In the genomic region with DNA sequence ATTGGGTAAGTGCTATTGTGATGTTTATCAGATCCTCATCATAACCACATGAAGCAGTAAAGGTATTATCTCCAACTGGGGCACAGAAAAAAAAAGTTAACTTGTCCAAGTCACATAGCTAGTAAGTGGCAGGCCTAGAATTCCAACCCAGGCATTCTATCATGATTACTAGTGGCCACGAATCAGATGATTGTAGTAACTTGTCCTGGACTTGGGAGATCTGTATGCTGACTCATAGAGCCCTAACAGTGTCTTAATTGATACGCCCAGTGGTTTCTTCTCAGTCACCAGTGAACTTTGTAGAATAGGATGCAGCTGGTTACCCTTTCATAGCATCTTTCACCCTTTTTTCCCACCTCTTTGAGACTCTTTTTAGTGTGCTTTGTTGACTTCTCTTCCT, we compare ENCODE assay signal across 1 cellular context.
TF ChIP-seq lines count a peak whose summit lies in the region.

No MANE protein-coding gene starts in this region.

TF ChIP-seq in GM23338, 12 proteins besides CTCF, POLR2A, EP300 and RAD21 (continued from another document):
- TF ChIP-seq EZH2 (IDR thresholded peaks at IDR 0.05; ENCODE audit: low read depth, unreplicated experiment): no peak
- TF ChIP-seq JUNB (IDR thresholded peaks at IDR 0.05; ENCODE audit: unreplicated experiment): no peak
- TF ChIP-seq STAT1 (IDR thresholded peaks at IDR 0.05; ENCODE audit: unreplicated experiment): no peak
- TF ChIP-seq, protein P1, sequence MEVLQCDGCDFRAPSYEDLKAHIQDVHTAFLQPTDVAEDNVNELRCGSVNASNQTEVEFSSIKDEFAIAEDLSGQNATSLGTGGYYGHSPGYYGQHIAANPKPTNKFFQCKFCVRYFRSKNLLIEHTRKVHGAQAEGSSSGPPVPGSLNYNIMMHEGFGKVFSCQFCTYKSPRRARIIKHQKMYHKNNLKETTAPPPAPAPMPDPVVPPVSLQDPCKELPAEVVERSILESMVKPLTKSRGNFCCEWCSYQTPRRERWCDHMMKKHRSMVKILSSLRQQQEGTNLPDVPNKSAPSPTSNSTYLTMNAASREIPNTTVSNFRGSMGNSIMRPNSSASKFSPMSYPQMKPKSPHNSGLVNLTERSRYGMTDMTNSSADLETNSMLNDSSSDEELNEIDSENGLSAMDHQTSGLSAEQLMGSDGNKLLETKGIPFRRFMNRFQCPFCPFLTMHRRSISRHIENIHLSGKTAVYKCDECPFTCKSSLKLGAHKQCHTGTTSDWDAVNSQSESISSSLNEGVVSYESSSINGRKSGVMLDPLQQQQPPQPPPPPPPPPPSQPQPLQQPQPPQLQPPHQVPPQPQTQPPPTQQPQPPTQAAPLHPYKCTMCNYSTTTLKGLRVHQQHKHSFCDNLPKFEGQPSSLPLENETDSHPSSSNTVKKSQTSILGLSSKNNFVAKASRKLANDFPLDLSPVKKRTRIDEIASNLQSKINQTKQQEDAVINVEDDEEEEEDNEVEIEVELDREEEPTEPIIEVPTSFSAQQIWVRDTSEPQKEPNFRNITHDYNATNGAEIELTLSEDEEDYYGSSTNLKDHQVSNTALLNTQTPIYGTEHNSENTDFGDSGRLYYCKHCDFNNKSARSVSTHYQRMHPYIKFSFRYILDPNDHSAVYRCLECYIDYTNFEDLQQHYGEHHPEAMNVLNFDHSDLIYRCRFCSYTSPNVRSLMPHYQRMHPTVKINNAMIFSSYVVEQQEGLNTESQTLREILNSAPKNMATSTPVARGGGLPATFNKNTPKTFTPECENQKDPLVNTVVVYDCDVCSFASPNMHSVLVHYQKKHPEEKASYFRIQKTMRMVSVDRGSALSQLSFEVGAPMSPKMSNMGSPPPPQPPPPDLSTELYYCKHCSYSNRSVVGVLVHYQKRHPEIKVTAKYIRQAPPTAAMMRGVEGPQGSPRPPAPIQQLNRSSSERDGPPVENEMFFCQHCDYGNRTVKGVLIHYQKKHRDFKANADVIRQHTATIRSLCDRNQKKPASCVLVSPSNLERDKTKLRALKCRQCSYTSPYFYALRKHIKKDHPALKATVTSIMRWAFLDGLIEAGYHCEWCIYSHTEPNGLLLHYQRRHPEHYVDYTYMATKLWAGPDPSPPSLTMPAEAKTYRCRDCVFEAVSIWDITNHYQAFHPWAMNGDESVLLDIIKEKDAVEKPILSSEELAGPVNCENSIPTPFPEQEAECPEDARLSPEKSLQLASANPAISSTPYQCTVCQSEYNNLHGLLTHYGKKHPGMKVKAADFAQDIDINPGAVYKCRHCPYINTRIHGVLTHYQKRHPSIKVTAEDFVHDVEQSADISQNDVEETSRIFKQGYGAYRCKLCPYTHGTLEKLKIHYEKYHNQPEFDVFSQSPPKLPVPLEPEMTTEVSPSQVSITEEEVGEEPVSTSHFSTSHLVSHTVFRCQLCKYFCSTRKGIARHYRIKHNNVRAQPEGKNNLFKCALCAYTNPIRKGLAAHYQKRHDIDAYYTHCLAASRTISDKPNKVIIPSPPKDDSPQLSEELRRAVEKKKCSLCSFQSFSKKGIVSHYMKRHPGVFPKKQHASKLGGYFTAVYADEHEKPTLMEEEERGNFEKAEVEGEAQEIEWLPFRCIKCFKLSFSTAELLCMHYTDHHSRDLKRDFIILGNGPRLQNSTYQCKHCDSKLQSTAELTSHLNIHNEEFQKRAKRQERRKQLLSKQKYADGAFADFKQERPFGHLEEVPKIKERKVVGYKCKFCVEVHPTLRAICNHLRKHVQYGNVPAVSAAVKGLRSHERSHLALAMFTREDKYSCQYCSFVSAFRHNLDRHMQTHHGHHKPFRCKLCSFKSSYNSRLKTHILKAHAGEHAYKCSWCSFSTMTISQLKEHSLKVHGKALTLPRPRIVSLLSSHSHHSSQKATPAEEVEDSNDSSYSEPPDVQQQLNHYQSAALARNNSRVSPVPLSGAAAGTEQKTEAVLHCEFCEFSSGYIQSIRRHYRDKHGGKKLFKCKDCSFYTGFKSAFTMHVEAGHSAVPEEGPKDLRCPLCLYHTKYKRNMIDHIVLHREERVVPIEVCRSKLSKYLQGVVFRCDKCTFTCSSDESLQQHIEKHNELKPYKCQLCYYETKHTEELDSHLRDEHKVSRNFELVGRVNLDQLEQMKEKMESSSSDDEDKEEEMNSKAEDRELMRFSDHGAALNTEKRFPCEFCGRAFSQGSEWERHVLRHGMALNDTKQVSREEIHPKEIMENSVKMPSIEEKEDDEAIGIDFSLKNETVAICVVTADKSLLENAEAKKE (CRISPR knock-in tag; IDR thresholded peaks at IDR 0.05): no peak
